In genomic region chr18:5890606-5891360, GRCh38 we compare ENCODE assay signal across 9 cellular contexts. TPM values are rescaled to one million over a fixed set of nuclear protein-coding genes. Genes with fewer than 3 reads are reported as not detected.
A peak's percentile ranks its signal among the peaks of the same experiment; 100 is the strongest.
DNase-seq lines count a peak whose midpoint lies in the region; ATAC-seq and TF ChIP-seq lines count a peak whose summit lies in the region.
"Had no signal": no experiment of that assay in that cellular context is flagged by ENCODE, and none has a peak within 500 bp of the region (broad histone marks: within the 10 kb centered on the region; RNA-seq: fewer than 3 reads in every experiment).

No MANE protein-coding gene starts in this region.

- H3K36me3 Mint-ChIP-seq in Calu3 (ENCODE audit: insufficient read depth, unreplicated experiment): no peaks in the 10 kb centered on the region

- in situ Hi-C loops in HAP-1 (cut with MboI; ENCODE audit: low sequenced_read_pairs): loop anchor here (25.0 kb wide), 1 partner anchor 303 kb away; no protein-coding TSS in a partner anchor

- BruUV-seq in Calu3 (replicated peaks; lab: Mats Ljungman, UMichigan): no TSS peak

- H3K27ac Mint-ChIP-seq in Calu3 (ENCODE audit: unreplicated experiment): no peak overlapping the region

- H3K27me3 ChIP-seq in HAP-1 (ENCODE audit: low read depth): peaks cover 24% of the 10 kb centered on the region
- H3K27me3 ChIP-seq in duodenal mucosa (ENCODE audit: control insufficient read depth in 1 of 2, insufficient read depth in 2 of 2, low read length in 2 of 2): peaks cover 58 to 60% of the 10 kb centered on the region in 2 donors
- no peaks in the 10 kb centered on the region for H3K27me3 ChIP-seq in testis

- no peaks in the 10 kb centered on the region for H3K9me3 Mint-ChIP-seq in Calu3 (ENCODE audit: low read depth, unreplicated experiment)

- intact Hi-C loops in testis (cut with DNase I; ENCODE audit: low total_unique reads) (loop anchor here (10.0 kb wide), 1 partner anchor 624 kb away; no protein-coding TSS in a partner anchor), Calu3 (cut with micrococcal nuclease; ENCODE audit: unreplicated experiment) (no loop called here)

- H3K36me3 ChIP-seq in HAP-1 (replicated peaks) (no peaks in the 10 kb centered on the region), duodenal mucosa (ENCODE audit: control insufficient read depth in 1 of 2, insufficient read depth in 2 of 2, low read length in 2 of 2) (no peaks in the 10 kb centered on the region), testis (ENCODE audit: low read depth, missing control alignments) (no peaks in the 10 kb centered on the region)

- no peaks in the 10 kb centered on the region for H3K4me1 Mint-ChIP-seq in Calu3 (ENCODE audit: low read depth, unreplicated experiment)

- H3K4me1 ChIP-seq in HAP-1 (no peaks in the 10 kb centered on the region), duodenal mucosa (ENCODE audit: control insufficient read depth in 1 of 2, insufficient read depth in 2 of 2, low read length in 2 of 2) (peaks cover 0 to 4% of the 10 kb centered on the region in 2 donors), testis (no peaks in the 10 kb centered on the region)

- WGBS in testis, 2 donors: 24% methylated on average over 8 of the region's 108 CpGs; no CpG with 5 or more reads in 1 of the 2 donors

- CTCF ChIA-PET in Calu3 (lab: Charles Lee): no interaction called here

- H3K9me3 ChIP-seq in HAP-1: no peaks in the 10 kb centered on the region
- H3K9me3 ChIP-seq in duodenal mucosa (ENCODE audit: control insufficient read depth in 1 of 2, low read length in 2 of 2): no peaks in the 10 kb centered on the region
- H3K9me3 ChIP-seq in testis: no peaks in the 10 kb centered on the region

- peaks cover 2% of the 10 kb centered on the region for H3K27me3 Mint-ChIP-seq in Calu3 (ENCODE audit: unreplicated experiment)

- H3K4me3 ChIP-seq in HAP-1: no peak overlapping the region
- H3K4me3 ChIP-seq in duodenal mucosa (ENCODE audit: low read depth in 1 of 2, low read length in 2 of 2): peak overlapping the region; percentile 29 to 45
- peak overlapping the region; percentile 57 to 64 for H3K4me3 ChIP-seq in testis

- H3K27ac ChIP-seq in duodenal mucosa (ENCODE audit: low read depth, low read length) (no peak overlapping the region), testis (no peak overlapping the region)

- no peak for TF ChIP-seq POLR2A in GM18505 (IDR thresholded peaks at IDR 0.05; ENCODE audit: borderline replicate concordance, extremely low read depth, insufficient read depth, insufficient read length)
- no peak for TF ChIP-seq POLR2A in testis (IDR thresholded peaks at IDR 0.05)

- ATAC-seq in GM18505 (IDR thresholded peaks at IDR 0.05; ENCODE audit: unreplicated experiment): peak; percentile 86

- TF ChIP-seq CTCF in testis (IDR thresholded peaks at IDR 0.05): peak; percentile 60 to 69 (median 66)
- TF ChIP-seq CTCF in Calu3 (IDR thresholded peaks at IDR 0.05; ENCODE audit: unreplicated experiment): no peak

- no peak overlapping the region for H3K4me3 Mint-ChIP-seq in Calu3 (ENCODE audit: low read depth, unreplicated experiment)

- no peak overlapping the region for H3K9ac ChIP-seq in duodenal mucosa (ENCODE audit: low read depth in 1 of 2, low read length in 2 of 2)

- DNase-seq in HAP-1 (ENCODE audit: low spot score in 2 of 2) (peak; percentile 4 to 52), NCI-H748 (lab: John Stamatoyannopoulos, UW; ENCODE audit: unreplicated experiment) (peak; percentile 83), mesenteric fat pad (ENCODE audit: low spot score) (peak; percentile 89), testis (peak; percentile 75), Calu3 (no peak), middle frontal gyrus (ENCODE audit: extremely low spot score, low spot score) (no peak)

RNA-seq across cellular contexts. Expression of gene TMEM200C, which starts 4.5 kb away (rescaled TPM):
- 0.32 TPM for total RNA-seq in mesenteric fat pad
- 1 to 10 TPM; 3.3 TPM for total RNA-seq in testis
- polyA plus RNA-seq in testis (ENCODE audit: insufficient read depth, low read depth, low replicate concordance): 0.92 TPM
- total RNA-seq in Calu3 (2022): not detected in 2 replicates
- total RNA-seq: lung microvascular endothelial cell had no signal

Comparison
In these comparisons a context has a peak if more than half of its experiments do, and no peak if none do; other contexts are left out.
1. DNase-seq: peak in HAP-1 (2 of 2), NCI-H748 (single experiment), mesenteric fat pad (single experiment) and testis (single experiment); none in Calu3 (single experiment) and middle frontal gyrus (single experiment).